In the genomic region with DNA sequence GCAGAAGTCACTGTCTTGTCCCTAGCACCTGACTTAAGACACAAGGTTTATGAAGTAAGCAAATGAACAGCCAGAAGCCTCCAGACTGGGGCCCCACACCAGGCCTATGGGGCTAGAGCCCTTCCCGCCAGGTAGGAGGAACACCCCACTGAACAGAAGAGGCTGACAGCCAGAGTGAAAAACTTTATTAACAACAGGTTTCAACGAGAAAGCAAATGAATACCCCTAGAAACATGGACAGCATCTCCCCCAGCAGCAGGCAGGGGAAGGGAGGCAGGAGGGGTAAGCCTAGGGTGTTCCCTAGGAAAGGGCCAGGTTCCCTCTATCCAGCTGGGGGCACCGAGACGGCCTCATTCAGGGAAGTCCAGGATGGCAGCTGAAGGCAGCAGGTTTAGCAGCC, we compare ENCODE assay signal across 12 cellular contexts. TPM values are rescaled to one million over a fixed set of nuclear protein-coding genes. Genes with fewer than 3 reads are reported as not detected.
DNase-seq lines count a peak whose midpoint lies in the region; ATAC-seq, FAIRE-seq and TF ChIP-seq lines count a peak whose summit lies in the region.
"Had no signal": no experiment of that assay in that cellular context is flagged by ENCODE, and none has a peak within 500 bp of the region (broad histone marks: within the 10 kb centered on the region; RNA-seq: fewer than 3 reads in every experiment).

No MANE protein-coding gene starts in this region.

- H3K27me3 ChIP-seq in HCT116 (ENCODE audit: insufficient read depth, low read length) = no peaks in the 10 kb centered on the region
- no peaks in the 10 kb centered on the region for H3K27me3 ChIP-seq in adipocyte (replicated peaks; ENCODE audit: control insufficient read depth, insufficient read depth, low read length)

- peak overlapping the region; percentile 93 for H3K4me2 ChIP-seq in A549
- peak overlapping the region; percentile 92 for H3K4me2 ChIP-seq in HCT116 (ENCODE audit: low read length)

- TF ChIP-seq POLR2A in A549 (IDR thresholded peaks at IDR 0.05; ENCODE audit: low read length) (no peak), HCT116 (IDR thresholded peaks at IDR 0.05; ENCODE audit: borderline replicate concordance, extremely low read depth, insufficient read depth, insufficient read length) (no peak)

- peak overlapping the region; percentile 90; the same call in 1 of the 2 replicates for H3K9ac ChIP-seq in HCT116 (ENCODE audit: low read length)
- H3K9ac ChIP-seq in adipocyte (ENCODE audit: low read length) = peak overlapping the region; percentile 95

- H3K9me3 Mint-ChIP-seq in mesothelial cell of epicardium = no peaks in the 10 kb centered on the region

- peak overlapping the region; percentile 25 for H3K27ac Mint-ChIP-seq in mesothelial cell of epicardium

- peaks cover 28% of the 10 kb centered on the region; the same call in 1 of the 2 replicates for H3K79me2 ChIP-seq in HCT116 (ENCODE audit: insufficient read depth, low read length)

- ATAC-seq in A549 (no peak), HCT116 (no peak), HG02763 (IDR thresholded peaks at IDR 0.05; ENCODE audit: unreplicated experiment) (no peak), GM18498 (IDR thresholded peaks at IDR 0.05; ENCODE audit: unreplicated experiment) (no peak)

- no peak for TF ChIP-seq CTCF in A549 (IDR thresholded peaks at IDR 0.05)
- TF ChIP-seq CTCF in HCT116 (IDR thresholded peaks at IDR 0.05 in 2 of 3, conservative IDR thresholded peaks at IDR 0.05 in 1 of 3; ENCODE audit: borderline replicate concordance in 1 of 3, insufficient read depth in 1 of 3, low read depth in 2 of 3, low read length in 2 of 3) = no peak
- TF ChIP-seq CTCF in mesothelial cell of epicardium (IDR thresholded peaks at IDR 0.05; ENCODE audit: unreplicated experiment) = no peak

- CTCF ChIA-PET in A549 (lab: Yijun Ruan, JAX) (interaction anchor here (1.3 kb wide), 1 partner anchor 9 kb away, joined by 3 read pairs; no protein-coding TSS in a partner anchor), HCT116 (lab: Charles Lee) (no interaction called here)

- POLR2A ChIA-PET in A549 (lab: Yijun Ruan, JAX) (no interaction called here), HCT116 (lab: Charles Lee) (no interaction called here)

- RAD21 ChIA-PET in HCT116 (lab: Charles Lee; ENCODE audit: low non-redundant PET in 1 of 2, low total read pairs in 2 of 2, uncharacterized antibody in 2 of 2, unreplicated experiment in 2 of 2) = interaction anchor here in 1 of 2 experiments (0.6 kb wide), 1 partner anchor 170 kb away, joined by 7 read pairs; the partner anchor contains the start of gene MAST1

- 63% methylated on average over 4 of the region's 4 CpGs for WGBS in A549 (ENCODE audit: missing lambda C conversion rate)

- no peak for TF ChIP-seq EP300 in A549 (IDR thresholded peaks at IDR 0.05)

- no peak for FAIRE-seq in A549 (lab: Jason Lieb, UNC)
- FAIRE-seq: GM19239, urothelium cell line had no signal

- intact Hi-C loops in HCT116 (cut with micrococcal nuclease) = loop anchor here (5.0 to 10.0 kb wide), 2 partner anchors 56 to 743 kb away; partner anchors contain the start of genes ZNF490, ZNF700 and ZNF791

- H3K36me3 ChIP-seq in HCT116 (ENCODE audit: control insufficient read depth in 1 of 2, insufficient read depth in 2 of 2, low read length in 2 of 2) = peaks cover 5 to 9% of the 10 kb centered on the region in 2 experiments; a peak in 3 of 4 replicates
- H3K36me3 ChIP-seq in adipocyte (ENCODE audit: control insufficient read depth, insufficient read depth, low read length, severe bottlenecking) = peaks cover 17% of the 10 kb centered on the region

- BruUV-seq in HCT116 (replicated peaks; lab: Mats Ljungman, UMichigan) = no TSS peak

- H3K4me1 Mint-ChIP-seq in mesothelial cell of epicardium = peaks cover 42% of the 10 kb centered on the region

- no peaks in the 10 kb centered on the region for H4K20me1 ChIP-seq in HCT116 (ENCODE audit: insufficient read depth)

- H3K4me1 ChIP-seq in A549 (peaks cover 11% of the 10 kb centered on the region), HCT116 (ENCODE audit: control insufficient read depth in 1 of 2, insufficient read depth in 2 of 2, low read length in 2 of 2) (peaks cover 19 to 37% of the 10 kb centered on the region in 2 experiments), adipocyte (ENCODE audit: control insufficient read depth, insufficient read depth, low read length) (peaks cover 36% of the 10 kb centered on the region)

- DNase-seq in A549 (ENCODE audit: low read depth in 1 of 2, low spot score in 1 of 2) (no peak), HCT116 (ENCODE audit: low read depth, low spot score) (no peak), adipocyte (ENCODE audit: low read depth) (no peak), mesothelial cell of epicardium (ENCODE audit: low spot score in 2 of 2, unreplicated experiment in 2 of 2) (no peak), DMS79 (lab: John Stamatoyannopoulos, UW) (no peak), amniotic stem cell (lab: John Stamatoyannopoulos, UW) (no peak)
- DNase-seq: aorta, NCI-H2081 treated with DMSO at 0.1 percent for 48 hours had no signal

- no peaks in the 10 kb centered on the region for H3K9me2 ChIP-seq in HCT116 (ENCODE audit: insufficient read depth)

- TF ChIP-seq RAD21 in A549 (conservative IDR thresholded peaks at IDR 0.05 in 1 of 2, IDR thresholded peaks at IDR 0.05 in 1 of 2) = no peak
- TF ChIP-seq RAD21 in HCT116 (IDR thresholded peaks at IDR 0.05; ENCODE audit: low read depth) = no peak

- H2AFZ ChIP-seq in HCT116 (ENCODE audit: low read depth, low read length, poor library complexity, severe bottlenecking) = no peak overlapping the region

- peak overlapping the region; percentile 97; the same call in 1 of the 3 replicates for H3K4me3 ChIP-seq in A549
- peak overlapping the region; percentile 95 to 98 for H3K4me3 ChIP-seq in HCT116 (replicated peaks in 1 of 2; ENCODE audit: low read depth in 1 of 2, low read length in 2 of 2)
- peak overlapping the region; percentile 96 for H3K4me3 ChIP-seq in adipocyte (ENCODE audit: low read length)

- peak overlapping the region; percentile 99 for H3K4me3 Mint-ChIP-seq in mesothelial cell of epicardium

- H3K36me3 Mint-ChIP-seq in mesothelial cell of epicardium = peaks cover 7% of the 10 kb centered on the region

- H3K27me3 Mint-ChIP-seq in mesothelial cell of epicardium (ENCODE audit: low read depth) = no peaks in the 10 kb centered on the region

- H3K9me3 ChIP-seq in A549 (no peaks in the 10 kb centered on the region), HCT116 (ENCODE audit: control insufficient read depth in 1 of 2, insufficient read depth in 1 of 2, low read depth in 1 of 2, low read length in 2 of 2) (no peaks in the 10 kb centered on the region), adipocyte (ENCODE audit: control insufficient read depth, low read length) (no peaks in the 10 kb centered on the region)

- H3K27ac ChIP-seq in A549 = no peak overlapping the region
- H3K27ac ChIP-seq in HCT116 (ENCODE audit: low read depth, low read length) = peak overlapping the region; percentile 88; the same call in 1 of the 2 replicates

TF ChIP-seq in A549, 52 proteins besides CTCF, POLR2A, EP300 and RAD21 (continues in another document):
- TF ChIP-seq TFCP2L1 (CRISPR knock-in tag; IDR thresholded peaks at IDR 0.05) = no peak

TF ChIP-seq in HCT116, 20 proteins besides CTCF, POLR2A, EP300 and RAD21:
- TF ChIP-seq SP1 (IDR thresholded peaks at IDR 0.05; ENCODE audit: low read depth) (no peak), SRF (IDR thresholded peaks at IDR 0.05; ENCODE audit: low read depth) (no peak)

RNA-seq across cellular contexts. Expression of gene WDR83, which starts 1.3 kb away (rescaled TPM):
- 4.3 and 4.8 TPM in 2 replicates for polyA plus RNA-seq in A549 (2011; rRNA removed)
- 11.9 and 12.5 TPM in 2 replicates for polyA plus RNA-seq in A549 (2012; cell fraction: cytosol; rRNA removed)
- 13.7 and 15.0 TPM in 2 replicates for polyA plus RNA-seq in A549 (2012; cell fraction: nucleus; rRNA removed)
- polyA plus RNA-seq in A549 (2017; fragmentation: RNase III; extraction: RNeasy Plus Mini Kit Qiagen cat#74134 plus additional on column Dnase treatment) = 11.1 to 13.7 TPM (median 11.4 TPM) in 3 replicates
- 4.0 and 6.2 TPM in 2 replicates for polyA minus RNA-seq in A549 (2011; rRNA and poly(A)+ RNA removed)
- 20.1 TPM for total RNA-seq in HCT116 (2021; ENCODE audit: unreplicated experiment)
- polyA plus RNA-seq in HCT116 (2012) = 17.9 and 22.8 TPM in 2 replicates
- total RNA-seq in mesothelial cell of epicardium = 12.5 to 14.6 TPM (median 13.6 TPM) in 3 replicates

RNA-seq across cellular contexts. Expression of gene MAN2B1, which starts 1.4 kb away (rescaled TPM):
- 13.0 and 14.4 TPM in 2 replicates for polyA plus RNA-seq in A549 (2011; rRNA removed)
- polyA plus RNA-seq in A549 (2012; cell fraction: cytosol; rRNA removed) = 14.9 and 18.1 TPM in 2 replicates
- polyA plus RNA-seq in A549 (2012; cell fraction: nucleus; rRNA removed) = 45.1 and 51.5 TPM in 2 replicates
- 15.4 to 16.3 TPM (median 15.9 TPM) in 3 replicates for polyA plus RNA-seq in A549 (2017; fragmentation: RNase III; extraction: RNeasy Plus Mini Kit Qiagen cat#74134 plus additional on column Dnase treatment)
- polyA minus RNA-seq in A549 (2011; rRNA and poly(A)+ RNA removed) = 17.8 and 23.6 TPM in 2 replicates
- 48.3 TPM for total RNA-seq in HCT116 (2021; ENCODE audit: unreplicated experiment)
- 25.3 and 29.8 TPM in 2 replicates for polyA plus RNA-seq in HCT116 (2012)
- total RNA-seq in mesothelial cell of epicardium = 105 to 109 TPM (median 107 TPM) in 3 replicates

RNA-seq across cellular contexts. Expression of gene DHPS, which starts 13.8 kb away (rescaled TPM):
- 63.7 and 71.9 TPM in 2 replicates for polyA plus RNA-seq in A549 (2011; rRNA removed)
- 92.1 and 94.5 TPM in 2 replicates for polyA plus RNA-seq in A549 (2012; cell fraction: cytosol; rRNA removed)
- polyA plus RNA-seq in A549 (2012; cell fraction: nucleus; rRNA removed) = 177 and 198 TPM in 2 replicates
- 55.3 to 58.3 TPM (median 57.8 TPM) in 3 replicates for polyA plus RNA-seq in A549 (2017; fragmentation: RNase III; extraction: RNeasy Plus Mini Kit Qiagen cat#74134 plus additional on column Dnase treatment)
- polyA minus RNA-seq in A549 (2011; rRNA and poly(A)+ RNA removed) = 56.8 and 69.7 TPM in 2 replicates
- total RNA-seq in HCT116 (2021; ENCODE audit: unreplicated experiment) = 134 TPM
- 136 and 148 TPM in 2 replicates for polyA plus RNA-seq in HCT116 (2012)
- 91.3 to 101 TPM (median 97.0 TPM) in 3 replicates for total RNA-seq in mesothelial cell of epicardium

RNA-seq across cellular contexts. Expression of gene GNG14, which starts 19.9 kb away (rescaled TPM):
- not detected in 2 replicates for polyA plus RNA-seq in A549 (2011; rRNA removed)
- not detected in 2 replicates for polyA plus RNA-seq in A549 (2012; cell fraction: cytosol; rRNA removed)
- polyA plus RNA-seq in A549 (2012; cell fraction: nucleus; rRNA removed) = not detected in 2 replicates
- not detected in 3 replicates for polyA plus RNA-seq in A549 (2017; fragmentation: RNase III; extraction: RNeasy Plus Mini Kit Qiagen cat#74134 plus additional on column Dnase treatment)
- polyA minus RNA-seq in A549 (2011; rRNA and poly(A)+ RNA removed) = not detected in 2 replicates
- not detected for total RNA-seq in HCT116 (2021; ENCODE audit: unreplicated experiment)
- polyA plus RNA-seq in HCT116 (2012) = 0.25 TPM in 1 of 2 replicates, not detected in the other
- total RNA-seq in mesothelial cell of epicardium = not detected in 3 replicates
- total RNA-seq: aorta had no signal
- polyA plus RNA-seq: aorta had no signal

RNA-seq across cellular contexts. Expression of gene FBXW9, which starts 28.5 kb away (rescaled TPM):
- polyA plus RNA-seq in A549 (2011; rRNA removed) (5.7 and 6.9 TPM in 2 replicates), A549 (2017; fragmentation: RNase III; extraction: RNeasy Plus Mini Kit Qiagen cat#74134 plus additional on column Dnase treatment) (7.3 to 8.1 TPM (median 8.0 TPM) in 3 replicates)
- polyA plus RNA-seq in A549 (2012; cell fraction: cytosol; rRNA removed) = 16.9 and 22.9 TPM in 2 replicates
- 38.1 and 46.2 TPM in 2 replicates for polyA plus RNA-seq in A549 (2012; cell fraction: nucleus; rRNA removed)
- 5.1 and 5.9 TPM in 2 replicates for polyA minus RNA-seq in A549 (2011; rRNA and poly(A)+ RNA removed)
- total RNA-seq in HCT116 (2021; ENCODE audit: unreplicated experiment) (14.0 TPM), mesothelial cell of epicardium (9.6 to 9.8 TPM (median 9.8 TPM) in 3 replicates)
- 10.7 and 12.5 TPM in 2 replicates for polyA plus RNA-seq in HCT116 (2012)
